In genomic region chr10:79799337-79799736, GRCh38 we compare ENCODE assay signal across 12 cellular contexts. TPM values are rescaled to one million over a fixed set of nuclear protein-coding genes. Genes with fewer than 3 reads are reported as not detected.
A peak's percentile ranks its signal among the peaks of the same experiment; 100 is the strongest.
DNase-seq lines count a peak whose midpoint lies in the region; ATAC-seq and TF ChIP-seq lines count a peak whose summit lies in the region.
"Not testable (repeated sequence)": the region's sequence is repeated elsewhere in the genome, so short reads cannot be mapped to it uniquely, and the experiment has no call there.
"Had no signal": no experiment of that assay in that cellular context is flagged by ENCODE, and none has a peak within 500 bp of the region (broad histone marks: within the 10 kb centered on the region; RNA-seq: fewer than 3 reads in every experiment).

No MANE protein-coding gene starts in this region.

- not testable (repeated sequence) for H3K4me1 Mint-ChIP-seq in activated T-helper 17 cell treated with anti-CD3 and anti-CD28 coated beads, Interleukin-2, amount 50 U/mL, for 72 hours; natural killer cell treated with Interleukin-12 subunit alpha and Interleukin-12 subunit beta and Interleukin-15 and Interleukin-18, amount 100 ng/mL, for 72 hours (ENCODE audit: low read depth in 2 of 2)

- H3K4me3 ChIP-seq in RWPE2 (ENCODE audit: severe bottlenecking): not testable (repeated sequence)

- not testable (repeated sequence) for H3K9me3 ChIP-seq in RWPE2 (ENCODE audit: severe bottlenecking)

- not testable (repeated sequence) for H3K36me3 ChIP-seq in RWPE2 (ENCODE audit: low read depth)

- H3K27ac Mint-ChIP-seq in activated T-helper 17 cell treated with anti-CD3 and anti-CD28 coated beads, Interleukin-2, amount 50 U/mL, for 72 hours: peak overlapping the region; percentile 80
- peak overlapping the region in 1 of 2 donors; percentile 75 for H3K27ac Mint-ChIP-seq in natural killer cell treated with Interleukin-12 subunit alpha and Interleukin-12 subunit beta and Interleukin-15 and Interleukin-18, amount 100 ng/mL, for 72 hours

- DNase-seq in RWPE2 (ENCODE audit: low spot score); natural killer cell treated with Interleukin-12 subunit alpha and Interleukin-12 subunit beta and Interleukin-15 and Interleukin-18, amount 100 ng/mL, for 72 hours (ENCODE audit: low spot score): not testable (repeated sequence)

- H3K9me3 Mint-ChIP-seq in activated T-helper 17 cell treated with anti-CD3 and anti-CD28 coated beads, Interleukin-2, amount 50 U/mL, for 72 hours; natural killer cell treated with Interleukin-12 subunit alpha and Interleukin-12 subunit beta and Interleukin-15 and Interleukin-18, amount 100 ng/mL, for 72 hours: not testable (repeated sequence)

- TF ChIP-seq CTCF in RWPE2 (IDR thresholded peaks at IDR 0.05; ENCODE audit: poor library complexity, severe bottlenecking): not testable (repeated sequence)

- H3K4me1 ChIP-seq in RWPE2 (ENCODE audit: insufficient read depth, poor library complexity, severe bottlenecking): not testable (repeated sequence)

- not testable (repeated sequence) for H3K27me3 ChIP-seq in RWPE2 (ENCODE audit: insufficient read depth, poor library complexity, severe bottlenecking)

- H3K4me3 Mint-ChIP-seq in activated T-helper 17 cell treated with anti-CD3 and anti-CD28 coated beads, Interleukin-2, amount 50 U/mL, for 72 hours: peak overlapping the region; percentile 47
- peak overlapping the region; percentile 47 for H3K4me3 Mint-ChIP-seq in natural killer cell treated with Interleukin-12 subunit alpha and Interleukin-12 subunit beta and Interleukin-15 and Interleukin-18, amount 100 ng/mL, for 72 hours

- ATAC-seq in GM18508 (IDR thresholded peaks at IDR 0.05; ENCODE audit: insufficient read depth, unreplicated experiment) (peak; percentile 72), GM18909 (IDR thresholded peaks at IDR 0.05; ENCODE audit: poor library complexity, unreplicated experiment) (peak; percentile 68), GM21619 (IDR thresholded peaks at IDR 0.05; ENCODE audit: unreplicated experiment) (peak; percentile 72), HG02852 (IDR thresholded peaks at IDR 0.05; ENCODE audit: unreplicated experiment) (peak; percentile 95), HG03342 (IDR thresholded peaks at IDR 0.05; ENCODE audit: unreplicated experiment) (peak; percentile 67), RWPE2 (ENCODE audit: low read depth) (peak; percentile 56; the same call in 2 of the 3 replicates)
- ATAC-seq in activated T-helper 17 cell treated with anti-CD3 and anti-CD28 coated beads, Interleukin-2, amount 50 U/mL, for 72 hours (replicated peaks): peak; percentile 98
- ATAC-seq in natural killer cell treated with Interleukin-12 subunit alpha and Interleukin-12 subunit beta and Interleukin-15 and Interleukin-18, amount 100 ng/mL, for 72 hours: peak in 1 of 2 donors; percentile 81

- H3K27ac ChIP-seq in RWPE2 (ENCODE audit: poor library complexity, severe bottlenecking): not testable (repeated sequence)

- H3K27me3 Mint-ChIP-seq in activated T-helper 17 cell treated with anti-CD3 and anti-CD28 coated beads, Interleukin-2, amount 50 U/mL, for 72 hours; natural killer cell treated with Interleukin-12 subunit alpha and Interleukin-12 subunit beta and Interleukin-15 and Interleukin-18, amount 100 ng/mL, for 72 hours: not testable (repeated sequence)

- H3K36me3 Mint-ChIP-seq in activated T-helper 17 cell treated with anti-CD3 and anti-CD28 coated beads, Interleukin-2, amount 50 U/mL, for 72 hours (ENCODE audit: low read depth): peaks cover 24% of the 10 kb centered on the region
- not testable (repeated sequence) for H3K36me3 Mint-ChIP-seq in natural killer cell treated with Interleukin-12 subunit alpha and Interleukin-12 subunit beta and Interleukin-15 and Interleukin-18, amount 100 ng/mL, for 72 hours

RNA-seq across cellular contexts. Expression of gene NUTM2E, which starts 27.2 kb away (rescaled TPM):
- under 1 TPM in 1 of 2 donors, not detected in 1; 0.28 TPM for total RNA-seq in activated T-helper 17 cell treated with anti-CD3 and anti-CD28 coated beads, Interleukin-2, amount 50 U/mL, for 72 hours
- total RNA-seq in natural killer cell treated with Interleukin-12 subunit alpha and Interleukin-12 subunit beta and Interleukin-15 and Interleukin-18, amount 100 ng/mL, for 72 hours: not detected
- total RNA-seq: A172, lower lobe of right lung, smooth muscle cell, vagina had no signal
